Comparison of ENCODE assay signal across 4 cellular contexts in the genomic region with DNA sequence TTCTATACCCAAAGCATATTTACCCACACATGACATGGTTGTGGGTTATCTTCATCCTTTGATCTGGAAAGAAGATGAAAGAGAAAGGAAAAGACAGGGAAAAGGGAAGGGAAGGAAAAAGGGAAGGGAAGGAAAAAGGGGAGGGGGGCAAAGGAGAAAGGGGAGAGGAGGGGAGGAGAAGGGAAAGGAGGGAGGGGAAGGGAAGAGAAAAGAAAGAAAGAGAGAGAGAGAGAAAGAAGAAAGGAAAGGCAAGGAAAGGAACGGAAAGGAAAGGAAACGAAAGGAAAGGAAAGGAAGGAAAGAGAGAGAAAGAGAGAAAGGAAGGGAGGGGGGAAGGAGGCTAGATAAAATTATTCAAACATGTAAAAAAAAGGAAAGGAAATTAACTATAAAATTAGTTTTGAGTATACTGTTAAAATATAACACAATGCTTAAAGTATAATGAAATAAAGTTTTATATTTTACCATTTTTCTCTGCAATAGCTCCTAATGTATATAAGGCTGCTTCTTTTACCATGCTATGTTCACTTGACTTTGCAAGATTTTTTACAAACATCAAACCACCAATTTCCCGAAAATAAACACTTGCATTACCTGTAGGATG.
A peak's percentile ranks its signal among the peaks of the same experiment; 100 is the strongest.
TF ChIP-seq lines count a peak whose summit lies in the region.

No MANE protein-coding gene starts in this region.

TF ChIP-seq in SK-N-SH, 30 proteins besides CTCF, POLR2A, EP300 and RAD21 (continues in another document):
- TF ChIP-seq, protein P1, sequence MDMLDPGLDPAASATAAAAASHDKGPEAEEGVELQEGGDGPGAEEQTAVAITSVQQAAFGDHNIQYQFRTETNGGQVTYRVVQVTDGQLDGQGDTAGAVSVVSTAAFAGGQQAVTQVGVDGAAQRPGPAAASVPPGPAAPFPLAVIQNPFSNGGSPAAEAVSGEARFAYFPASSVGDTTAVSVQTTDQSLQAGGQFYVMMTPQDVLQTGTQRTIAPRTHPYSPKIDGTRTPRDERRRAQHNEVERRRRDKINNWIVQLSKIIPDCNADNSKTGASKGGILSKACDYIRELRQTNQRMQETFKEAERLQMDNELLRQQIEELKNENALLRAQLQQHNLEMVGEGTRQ (IDR thresholded peaks at IDR 0.05; ENCODE audit: borderline replicate concordance, low read depth, low read length), result no peak
- TF ChIP-seq, protein P2, sequence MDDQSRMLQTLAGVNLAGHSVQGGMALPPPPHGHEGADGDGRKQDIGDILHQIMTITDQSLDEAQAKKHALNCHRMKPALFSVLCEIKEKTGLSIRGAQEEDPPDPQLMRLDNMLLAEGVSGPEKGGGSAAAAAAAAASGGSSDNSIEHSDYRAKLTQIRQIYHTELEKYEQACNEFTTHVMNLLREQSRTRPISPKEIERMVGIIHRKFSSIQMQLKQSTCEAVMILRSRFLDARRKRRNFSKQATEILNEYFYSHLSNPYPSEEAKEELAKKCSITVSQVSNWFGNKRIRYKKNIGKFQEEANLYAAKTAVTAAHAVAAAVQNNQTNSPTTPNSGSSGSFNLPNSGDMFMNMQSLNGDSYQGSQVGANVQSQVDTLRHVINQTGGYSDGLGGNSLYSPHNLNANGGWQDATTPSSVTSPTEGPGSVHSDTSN (IDR thresholded peaks at IDR 0.05), result no peak
- TF ChIP-seq, protein P3, sequence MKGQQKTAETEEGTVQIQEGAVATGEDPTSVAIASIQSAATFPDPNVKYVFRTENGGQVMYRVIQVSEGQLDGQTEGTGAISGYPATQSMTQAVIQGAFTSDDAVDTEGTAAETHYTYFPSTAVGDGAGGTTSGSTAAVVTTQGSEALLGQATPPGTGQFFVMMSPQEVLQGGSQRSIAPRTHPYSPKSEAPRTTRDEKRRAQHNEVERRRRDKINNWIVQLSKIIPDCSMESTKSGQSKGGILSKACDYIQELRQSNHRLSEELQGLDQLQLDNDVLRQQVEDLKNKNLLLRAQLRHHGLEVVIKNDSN (IDR thresholded peaks at IDR 0.05; ENCODE audit: borderline replicate concordance, low read depth), result no peak
- TF ChIP-seq, protein P4, sequence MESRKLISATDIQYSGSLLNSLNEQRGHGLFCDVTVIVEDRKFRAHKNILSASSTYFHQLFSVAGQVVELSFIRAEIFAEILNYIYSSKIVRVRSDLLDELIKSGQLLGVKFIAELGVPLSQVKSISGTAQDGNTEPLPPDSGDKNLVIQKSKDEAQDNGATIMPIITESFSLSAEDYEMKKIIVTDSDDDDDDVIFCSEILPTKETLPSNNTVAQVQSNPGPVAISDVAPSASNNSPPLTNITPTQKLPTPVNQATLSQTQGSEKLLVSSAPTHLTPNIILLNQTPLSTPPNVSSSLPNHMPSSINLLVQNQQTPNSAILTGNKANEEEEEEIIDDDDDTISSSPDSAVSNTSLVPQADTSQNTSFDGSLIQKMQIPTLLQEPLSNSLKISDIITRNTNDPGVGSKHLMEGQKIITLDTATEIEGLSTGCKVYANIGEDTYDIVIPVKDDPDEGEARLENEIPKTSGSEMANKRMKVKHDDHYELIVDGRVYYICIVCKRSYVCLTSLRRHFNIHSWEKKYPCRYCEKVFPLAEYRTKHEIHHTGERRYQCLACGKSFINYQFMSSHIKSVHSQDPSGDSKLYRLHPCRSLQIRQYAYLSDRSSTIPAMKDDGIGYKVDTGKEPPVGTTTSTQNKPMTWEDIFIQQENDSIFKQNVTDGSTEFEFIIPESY (IDR thresholded peaks at IDR 0.05; ENCODE audit: borderline replicate concordance, low read depth), result no peak
- TF ChIP-seq EZH2phosphoT487 (IDR thresholded peaks at IDR 0.05; ENCODE audit: borderline replicate concordance, low read depth) (no peak), RCOR1 (IDR thresholded peaks at IDR 0.05; ENCODE audit: low read length) (no peak)

TF ChIP-seq in SK-N-SH treated with all-trans-retinoic acid at 6 μM for 48 hours, 23 proteins besides CTCF, POLR2A, EP300 and RAD21:
- TF ChIP-seq ESRRG (CRISPR knock-in tag; IDR thresholded peaks at IDR 0.05) (no peak), ISL1 (CRISPR knock-in tag; IDR thresholded peaks at IDR 0.05) (no peak), ZFP30 (CRISPR knock-in tag; IDR thresholded peaks at IDR 0.05) (no peak), ZNF70 (CRISPR knock-in tag; IDR thresholded peaks at IDR 0.05) (no peak), PPARA (CRISPR knock-in tag; IDR thresholded peaks at IDR 0.05; ENCODE audit: borderline replicate concordance) (no peak)
- TF ChIP-seq, protein P5, sequence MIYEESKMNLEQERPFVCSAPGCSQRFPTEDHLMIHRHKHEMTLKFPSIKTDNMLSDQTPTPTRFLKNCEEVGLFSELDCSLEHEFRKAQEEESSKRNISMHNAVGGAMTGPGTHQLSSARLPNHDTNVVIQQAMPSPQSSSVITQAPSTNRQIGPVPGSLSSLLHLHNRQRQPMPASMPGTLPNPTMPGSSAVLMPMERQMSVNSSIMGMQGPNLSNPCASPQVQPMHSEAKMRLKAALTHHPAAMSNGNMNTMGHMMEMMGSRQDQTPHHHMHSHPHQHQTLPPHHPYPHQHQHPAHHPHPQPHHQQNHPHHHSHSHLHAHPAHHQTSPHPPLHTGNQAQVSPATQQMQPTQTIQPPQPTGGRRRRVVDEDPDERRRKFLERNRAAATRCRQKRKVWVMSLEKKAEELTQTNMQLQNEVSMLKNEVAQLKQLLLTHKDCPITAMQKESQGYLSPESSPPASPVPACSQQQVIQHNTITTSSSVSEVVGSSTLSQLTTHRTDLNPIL (CRISPR knock-in tag; IDR thresholded peaks at IDR 0.05; ENCODE audit: low read depth), result no peak

TF ChIP-seq in HEK293, 187 proteins besides CTCF, POLR2A, EP300 and RAD21:
- TF ChIP-seq, protein P6, sequence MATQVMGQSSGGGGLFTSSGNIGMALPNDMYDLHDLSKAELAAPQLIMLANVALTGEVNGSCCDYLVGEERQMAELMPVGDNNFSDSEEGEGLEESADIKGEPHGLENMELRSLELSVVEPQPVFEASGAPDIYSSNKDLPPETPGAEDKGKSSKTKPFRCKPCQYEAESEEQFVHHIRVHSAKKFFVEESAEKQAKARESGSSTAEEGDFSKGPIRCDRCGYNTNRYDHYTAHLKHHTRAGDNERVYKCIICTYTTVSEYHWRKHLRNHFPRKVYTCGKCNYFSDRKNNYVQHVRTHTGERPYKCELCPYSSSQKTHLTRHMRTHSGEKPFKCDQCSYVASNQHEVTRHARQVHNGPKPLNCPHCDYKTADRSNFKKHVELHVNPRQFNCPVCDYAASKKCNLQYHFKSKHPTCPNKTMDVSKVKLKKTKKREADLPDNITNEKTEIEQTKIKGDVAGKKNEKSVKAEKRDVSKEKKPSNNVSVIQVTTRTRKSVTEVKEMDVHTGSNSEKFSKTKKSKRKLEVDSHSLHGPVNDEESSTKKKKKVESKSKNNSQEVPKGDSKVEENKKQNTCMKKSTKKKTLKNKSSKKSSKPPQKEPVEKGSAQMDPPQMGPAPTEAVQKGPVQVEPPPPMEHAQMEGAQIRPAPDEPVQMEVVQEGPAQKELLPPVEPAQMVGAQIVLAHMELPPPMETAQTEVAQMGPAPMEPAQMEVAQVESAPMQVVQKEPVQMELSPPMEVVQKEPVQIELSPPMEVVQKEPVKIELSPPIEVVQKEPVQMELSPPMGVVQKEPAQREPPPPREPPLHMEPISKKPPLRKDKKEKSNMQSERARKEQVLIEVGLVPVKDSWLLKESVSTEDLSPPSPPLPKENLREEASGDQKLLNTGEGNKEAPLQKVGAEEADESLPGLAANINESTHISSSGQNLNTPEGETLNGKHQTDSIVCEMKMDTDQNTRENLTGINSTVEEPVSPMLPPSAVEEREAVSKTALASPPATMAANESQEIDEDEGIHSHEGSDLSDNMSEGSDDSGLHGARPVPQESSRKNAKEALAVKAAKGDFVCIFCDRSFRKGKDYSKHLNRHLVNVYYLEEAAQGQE (tag by site-specific recombination; IDR thresholded peaks at IDR 0.05), result no peak
- TF ChIP-seq ZNF274 (IDR thresholded peaks at IDR 0.05; ENCODE audit: low read length) (no peak), ZNF274 (tag by site-specific recombination; IDR thresholded peaks at IDR 0.05; ENCODE audit: borderline replicate concordance) (no peak), ZNF404 (tag by site-specific recombination; IDR thresholded peaks at IDR 0.05) (no peak), PRDM1 (tag by site-specific recombination; IDR thresholded peaks at IDR 0.05) (peak; percentile 100), HOXC10 (CRISPR knock-in tag; IDR thresholded peaks at IDR 0.05) (no peak), ZNF366 (tag by site-specific recombination; conservative IDR thresholded peaks at IDR 0.05) (peak; percentile 78)
- TF ChIP-seq, protein P7, sequence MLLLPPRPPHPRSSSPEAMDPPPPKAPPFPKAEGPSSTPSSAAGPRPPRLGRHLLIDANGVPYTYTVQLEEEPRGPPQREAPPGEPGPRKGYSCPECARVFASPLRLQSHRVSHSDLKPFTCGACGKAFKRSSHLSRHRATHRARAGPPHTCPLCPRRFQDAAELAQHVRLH (tag by site-specific recombination; IDR thresholded peaks at IDR 0.05), result no peak

TF ChIP-seq in endothelial cell of umbilical vein, 7 proteins besides CTCF, POLR2A, EP300 and RAD21:
- TF ChIP-seq GATA2 (IDR thresholded peaks at IDR 0.05; ENCODE audit: insufficient read depth, insufficient read length, low read depth, low read length) (no peak), FOS (IDR thresholded peaks at IDR 0.05; ENCODE audit: borderline replicate concordance, insufficient read depth, low read length) (no peak), MYC (IDR thresholded peaks at IDR 0.05; ENCODE audit: low read depth, low read length) (no peak), EZH2 (IDR thresholded peaks at IDR 0.05; ENCODE audit: borderline replicate concordance, low read depth, low read length, severe bottlenecking) (no peak), POLR2AphosphoS5 (IDR thresholded peaks at IDR 0.05; ENCODE audit: insufficient read depth, low read depth, low read length) (no peak)
- TF ChIP-seq, protein P8, sequence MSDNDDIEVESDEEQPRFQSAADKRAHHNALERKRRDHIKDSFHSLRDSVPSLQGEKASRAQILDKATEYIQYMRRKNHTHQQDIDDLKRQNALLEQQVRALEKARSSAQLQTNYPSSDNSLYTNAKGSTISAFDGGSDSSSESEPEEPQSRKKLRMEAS (IDR thresholded peaks at IDR 0.05; ENCODE audit: insufficient read depth, insufficient read length), result no peak
